In the genomic region with DNA sequence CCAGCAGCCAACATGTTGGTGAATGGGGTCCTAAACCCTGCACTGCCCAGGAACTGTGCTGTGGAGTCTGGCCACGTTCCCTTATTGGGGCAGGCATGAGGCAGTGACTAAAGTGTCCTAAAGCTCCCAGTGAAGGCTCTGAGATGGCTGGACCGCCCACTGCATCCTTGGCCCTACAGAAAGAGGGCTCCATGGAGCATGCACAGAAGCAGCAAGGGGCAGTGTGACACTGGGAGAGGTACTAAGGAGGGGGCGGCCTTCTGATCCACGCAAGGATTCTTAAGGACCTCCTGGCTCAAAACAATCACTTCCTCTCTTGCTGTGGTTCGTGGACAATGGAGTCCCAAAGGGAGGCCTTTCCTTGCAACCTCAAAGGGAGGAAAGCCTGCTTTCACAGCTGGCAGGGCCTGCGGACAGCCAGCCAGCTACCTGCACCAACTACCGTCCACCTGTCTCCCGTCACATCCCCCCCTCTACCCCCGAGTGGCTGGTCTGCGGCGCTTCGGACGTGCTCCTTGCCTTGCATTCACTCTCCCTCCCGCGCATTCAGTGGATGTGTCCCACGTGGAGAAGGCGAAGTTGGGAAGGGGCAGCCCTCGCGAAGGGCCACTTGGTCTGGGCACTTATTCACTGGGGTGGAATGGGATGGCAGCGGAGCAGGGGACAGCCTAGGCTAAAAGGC, we compare ENCODE assay signal across 8 cellular contexts.
A peak's percentile ranks its signal among the peaks of the same experiment; 100 is the strongest.
DNase-seq lines count a peak whose midpoint lies in the region; ATAC-seq and TF ChIP-seq lines count a peak whose summit lies in the region.

No MANE protein-coding gene starts in this region.

- no peak overlapping the region for H3K27ac ChIP-seq in SK-N-SH (ENCODE audit: low read depth in 2 of 2, low read length in 1 of 2)
- peak overlapping the region; percentile 73 for H3K27ac ChIP-seq in osteoblast (ENCODE audit: low read depth, low read length)

- H3K9me2 ChIP-seq in SK-N-SH = no peaks in the 10 kb centered on the region

- H2AFZ ChIP-seq in SK-N-SH (ENCODE audit: low read depth) (peak overlapping the region; percentile 94), osteoblast (ENCODE audit: low read length) (peak overlapping the region; percentile 87)

- POLR2A ChIA-PET in SK-N-SH (lab: Yijun Ruan, JAX) = no interaction called here

- H3K4me2 ChIP-seq in SK-N-SH = peak overlapping the region; percentile 83
- peak overlapping the region; percentile 83 for H3K4me2 ChIP-seq in osteoblast (ENCODE audit: insufficient read depth, low read length)

- TF ChIP-seq CTCF in AG10803 (conservative IDR thresholded peaks at IDR 0.05; ENCODE audit: low read length) (no peak), SK-N-SH (IDR thresholded peaks at IDR 0.05) (no peak), glutamatergic neuron (IDR thresholded peaks at IDR 0.05; ENCODE audit: partially characterized antibody, unreplicated experiment) (no peak), osteoblast (IDR thresholded peaks at IDR 0.05; ENCODE audit: extremely low read depth, low read depth, low read length) (no peak)

- CTCF ChIA-PET in SK-N-SH (lab: Yijun Ruan, JAX) = no interaction called here

- H3K4me3 ChIP-seq in AG10803 (ENCODE audit: low read length) (peak overlapping the region; percentile 75), SK-N-SH (ENCODE audit: low read depth in 2 of 2, low read length in 1 of 2) (peak overlapping the region; percentile 81 to 83), osteoblast (ENCODE audit: insufficient read depth, low read length) (peak overlapping the region; percentile 86)

- H3K4me1 ChIP-seq in SK-N-SH (ENCODE audit: control insufficient read depth in 1 of 2, insufficient read depth in 2 of 2, low read depth in 1 of 2, low read length in 1 of 2) = peaks cover 6 to 8% of the 10 kb centered on the region in 2 experiments; a peak in 3 of 4 replicates
- peaks cover 18% of the 10 kb centered on the region for H3K4me1 ChIP-seq in osteoblast (ENCODE audit: insufficient read depth, low read length)

- ATAC-seq in HG03139 (IDR thresholded peaks at IDR 0.05; ENCODE audit: unreplicated experiment) (no peak), HG02623 (IDR thresholded peaks at IDR 0.05; ENCODE audit: unreplicated experiment) (no peak)

- TF ChIP-seq EP300 in SK-N-SH (IDR thresholded peaks at IDR 0.05; ENCODE audit: borderline replicate concordance in 1 of 2, low read depth in 1 of 2, low read length in 1 of 2) = no peak

- no peaks in the 10 kb centered on the region for H3K36me3 Mint-ChIP-seq in glutamatergic neuron (ENCODE audit: unreplicated experiment)

- H3K36me3 ChIP-seq in SK-N-SH (replicated peaks in 1 of 2; ENCODE audit: control insufficient read depth in 1 of 2, insufficient read depth in 2 of 2, low read length in 1 of 2) = no peaks in the 10 kb centered on the region
- no peaks in the 10 kb centered on the region for H3K36me3 ChIP-seq in osteoblast (ENCODE audit: insufficient read depth, low read length)

- WGBS in SK-N-SH (ENCODE audit: low lambda C conversion rate) = 95% methylated on average over 16 of the region's 20 CpGs

- H3K9me3 ChIP-seq in SK-N-SH (no peaks in the 10 kb centered on the region), osteoblast (ENCODE audit: low read depth, low read length) (no peaks in the 10 kb centered on the region)

- H3K79me2 ChIP-seq in SK-N-SH (ENCODE audit: insufficient read depth) (peaks cover 18% of the 10 kb centered on the region; the same call in 1 of the 2 replicates), osteoblast (ENCODE audit: insufficient read depth, low read length) (peaks cover 37% of the 10 kb centered on the region)

- H3K9me3 Mint-ChIP-seq in glutamatergic neuron (ENCODE audit: unreplicated experiment) = peaks cover 3% of the 10 kb centered on the region

- TF ChIP-seq RAD21 in SK-N-SH (IDR thresholded peaks at IDR 0.05; ENCODE audit: low read length) = no peak

- peaks cover 24% of the 10 kb centered on the region for H3K4me1 Mint-ChIP-seq in glutamatergic neuron (ENCODE audit: low read depth, unreplicated experiment)

- DNase-seq in AG10803 (ENCODE audit: low read depth) (no peak), SK-N-SH (no peak), glutamatergic neuron (peak; percentile 16), osteoblast (ENCODE audit: insufficient read length, low spot score, missing footprints) (peak; percentile 64), H4 (ENCODE audit: low spot score) (no peak)
- DNase-seq in stimulated activated CD4-positive, alpha-beta T cell treated with anti-CD3 and anti-CD28 coated beads, Interleukin-2, amount 100 ng/mL, for 24 hours = no peak

- H3K27ac Mint-ChIP-seq in glutamatergic neuron (ENCODE audit: unreplicated experiment) = peak overlapping the region; percentile 45

- no peaks in the 10 kb centered on the region for H4K20me1 ChIP-seq in SK-N-SH (ENCODE audit: insufficient read depth)
- H4K20me1 ChIP-seq in osteoblast (ENCODE audit: insufficient read depth, low read length) = no peaks in the 10 kb centered on the region

- H3F3A ChIP-seq in SK-N-SH (replicated peaks; ENCODE audit: insufficient read depth) = peaks cover 4% of the 10 kb centered on the region

- H3K27me3 ChIP-seq in SK-N-SH (ENCODE audit: insufficient read depth) = no peaks in the 10 kb centered on the region
- no peaks in the 10 kb centered on the region for H3K27me3 ChIP-seq in osteoblast (ENCODE audit: insufficient read depth, low read length)

- peak overlapping the region; percentile 84; the same call in 1 of the 2 replicates for H3K9ac ChIP-seq in SK-N-SH

- peaks cover 4% of the 10 kb centered on the region for H3K27me3 Mint-ChIP-seq in glutamatergic neuron (ENCODE audit: unreplicated experiment)

- H3K4me3 Mint-ChIP-seq in glutamatergic neuron (ENCODE audit: unreplicated experiment) = peak overlapping the region; percentile 81

TF ChIP-seq in SK-N-SH, 30 proteins besides CTCF, POLR2A, EP300 and RAD21:
- TF ChIP-seq RXRA (IDR thresholded peaks at IDR 0.05; ENCODE audit: borderline replicate concordance, low read depth) = no peak
- no peak for TF ChIP-seq GATA2 (CRISPR knock-in tag; IDR thresholded peaks at IDR 0.05)
- TF ChIP-seq, protein P1, sequence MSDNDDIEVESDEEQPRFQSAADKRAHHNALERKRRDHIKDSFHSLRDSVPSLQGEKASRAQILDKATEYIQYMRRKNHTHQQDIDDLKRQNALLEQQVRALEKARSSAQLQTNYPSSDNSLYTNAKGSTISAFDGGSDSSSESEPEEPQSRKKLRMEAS (IDR thresholded peaks at IDR 0.05; ENCODE audit: low read depth) = no peak
- TF ChIP-seq RCOR1 (IDR thresholded peaks at IDR 0.05; ENCODE audit: low read length) = no peak
- TF ChIP-seq, protein P2, sequence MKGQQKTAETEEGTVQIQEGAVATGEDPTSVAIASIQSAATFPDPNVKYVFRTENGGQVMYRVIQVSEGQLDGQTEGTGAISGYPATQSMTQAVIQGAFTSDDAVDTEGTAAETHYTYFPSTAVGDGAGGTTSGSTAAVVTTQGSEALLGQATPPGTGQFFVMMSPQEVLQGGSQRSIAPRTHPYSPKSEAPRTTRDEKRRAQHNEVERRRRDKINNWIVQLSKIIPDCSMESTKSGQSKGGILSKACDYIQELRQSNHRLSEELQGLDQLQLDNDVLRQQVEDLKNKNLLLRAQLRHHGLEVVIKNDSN (IDR thresholded peaks at IDR 0.05; ENCODE audit: borderline replicate concordance, low read depth) = no peak
- no peak for TF ChIP-seq JUND (IDR thresholded peaks at IDR 0.05)
- TF ChIP-seq TCF12 (IDR thresholded peaks at IDR 0.05) = no peak
- TF ChIP-seq MEF2A (IDR thresholded peaks at IDR 0.05; ENCODE audit: borderline replicate concordance, low read depth) = no peak
- TF ChIP-seq TEAD4 (IDR thresholded peaks at IDR 0.05; ENCODE audit: borderline replicate concordance, insufficient read depth) = no peak
- no peak for TF ChIP-seq FOSL2 (IDR thresholded peaks at IDR 0.05; ENCODE audit: borderline replicate concordance, low read depth)
- TF ChIP-seq TAF1 (IDR thresholded peaks at IDR 0.05; ENCODE audit: borderline replicate concordance, low read depth, low read length) = no peak

Comparison
In these comparisons a context has a peak if more than half of its experiments do, and no peak if none do; other contexts are left out.
1. DNase-seq: peak in glutamatergic neuron (single experiment) and osteoblast (single experiment); none in AG10803 (single experiment), SK-N-SH (single experiment), H4 (single experiment) and stimulated activated CD4-positive, alpha-beta T cell treated with anti-CD3 and anti-CD28 coated beads, Interleukin-2, amount 100 ng/mL, for 24 hours (0 of 2).
2. Peak in every context shown above with its lines, with median percentiles within 50 percentile points of each other: H3K4me3 ChIP-seq.